27 cellular contexts compared by ENCODE assay signal in genomic region chr1:63537006-63537405, GRCh38.
"Had no signal": no experiment of that assay in that cellular context is flagged by ENCODE, and none has a peak within 500 bp of the region (broad histone marks: within the 10 kb centered on the region; RNA-seq: fewer than 3 reads in every experiment).

No MANE protein-coding gene starts in this region.

- H3K9me3 ChIP-seq: ascending aorta, breast epithelium, colonic mucosa had no signal

- H3K4me1 ChIP-seq: ascending aorta, breast epithelium, colonic mucosa had no signal

- H3K4me3 Mint-ChIP-seq: activated CD4-positive, alpha-beta memory T cell treated with anti-CD3 and anti-CD28 coated beads, Interleukin-2, amount 10 ng/mL, durations not matched to agents 7 days and 5 days; activated CD4-positive, alpha-beta T cell treated with anti-CD3 and anti-CD28 coated beads, Interleukin-2, amount 10 ng/mL, durations not matched to agents 7 days and 5 days; activated naive CD4-positive, alpha-beta T cell treated with anti-CD3 and anti-CD28 coated beads, Interleukin-2, amount 10 ng/mL, durations not matched to agents 7 days and 5 days; activated naive CD8-positive, alpha-beta T cell treated with anti-CD3 and anti-CD28 coated beads, Interleukin-2, amount 10 ng/mL, durations not matched to agents 7 days and 5 days; activated T-cell treated with anti-CD3 and anti-CD28 coated beads, Interleukin-2, amount 50 U/mL, for 24 hours; activated T-cell treated with anti-CD3 and anti-CD28 coated beads, Interleukin-2, amount 50 U/mL, for 72 hours; brain; endodermal cell had no signal

- H3K9me3 Mint-ChIP-seq: activated CD4-positive, alpha-beta memory T cell treated with anti-CD3 and anti-CD28 coated beads, Interleukin-2, amount 10 ng/mL, durations not matched to agents 7 days and 5 days; activated CD4-positive, alpha-beta T cell treated with anti-CD3 and anti-CD28 coated beads, Interleukin-2, amount 10 ng/mL, durations not matched to agents 7 days and 5 days; activated naive CD4-positive, alpha-beta T cell treated with anti-CD3 and anti-CD28 coated beads, Interleukin-2, amount 10 ng/mL, durations not matched to agents 7 days and 5 days; activated naive CD4-positive, alpha-beta T cell treated with anti-CD3 and anti-CD28 coated beads, Interleukin-2, amount 50 U/mL, for 72 hours; activated naive CD8-positive, alpha-beta T cell treated with anti-CD3 and anti-CD28 coated beads, Interleukin-2, amount 10 ng/mL, durations not matched to agents 7 days and 5 days; activated T-cell treated with anti-CD3 and anti-CD28 coated beads, Interleukin-2, amount 50 U/mL, for 24 hours; activated T-cell treated with anti-CD3 and anti-CD28 coated beads, Interleukin-2, amount 50 U/mL, for 72 hours; brain; endodermal cell had no signal

- H3K36me3 Mint-ChIP-seq: activated naive CD4-positive, alpha-beta T cell treated with anti-CD3 and anti-CD28 coated beads, Interleukin-2, amount 50 U/mL, for 72 hours had no signal

- H3K27me3 Mint-ChIP-seq: activated CD4-positive, alpha-beta memory T cell treated with anti-CD3 and anti-CD28 coated beads, Interleukin-2, amount 10 ng/mL, durations not matched to agents 7 days and 5 days; activated CD4-positive, alpha-beta T cell treated with anti-CD3 and anti-CD28 coated beads, Interleukin-2, amount 10 ng/mL, durations not matched to agents 7 days and 5 days; activated naive CD4-positive, alpha-beta T cell treated with anti-CD3 and anti-CD28 coated beads, Interleukin-2, amount 10 ng/mL, durations not matched to agents 7 days and 5 days; activated naive CD8-positive, alpha-beta T cell treated with anti-CD3 and anti-CD28 coated beads, Interleukin-2, amount 10 ng/mL, durations not matched to agents 7 days and 5 days; activated T-cell treated with anti-CD3 and anti-CD28 coated beads, Interleukin-2, amount 50 U/mL, for 24 hours; brain had no signal

- ATAC-seq: activated naive CD4-positive, alpha-beta T cell treated with anti-CD3 and anti-CD28 coated beads, Interleukin-2, amount 50 U/mL, for 72 hours; activated T-cell treated with anti-CD3 and anti-CD28 coated beads, Interleukin-2, amount 50 U/mL, for 72 hours; esophagus mucosa had no signal

- H3K36me3 ChIP-seq: breast epithelium, colonic mucosa had no signal

- H3K4me3 ChIP-seq: ascending aorta, breast epithelium, cardiac muscle cell, colonic mucosa had no signal

- H3K4me1 Mint-ChIP-seq: activated CD4-positive, alpha-beta memory T cell treated with anti-CD3 and anti-CD28 coated beads, Interleukin-2, amount 10 ng/mL, durations not matched to agents 7 days and 5 days; activated CD4-positive, alpha-beta T cell treated with anti-CD3 and anti-CD28 coated beads, Interleukin-2, amount 10 ng/mL, durations not matched to agents 7 days and 5 days; activated naive CD4-positive, alpha-beta T cell treated with anti-CD3 and anti-CD28 coated beads, Interleukin-2, amount 10 ng/mL, durations not matched to agents 7 days and 5 days; activated naive CD8-positive, alpha-beta T cell treated with anti-CD3 and anti-CD28 coated beads, Interleukin-2, amount 10 ng/mL, durations not matched to agents 7 days and 5 days; brain; endodermal cell had no signal

- H3K27me3 ChIP-seq: ascending aorta, breast epithelium, cardiac muscle cell, colonic mucosa had no signal

- H3K27ac ChIP-seq: ascending aorta, breast epithelium, cardiac muscle cell, colonic mucosa had no signal

- H3K27ac Mint-ChIP-seq: activated CD4-positive, alpha-beta memory T cell treated with anti-CD3 and anti-CD28 coated beads, Interleukin-2, amount 10 ng/mL, durations not matched to agents 7 days and 5 days; activated CD4-positive, alpha-beta T cell treated with anti-CD3 and anti-CD28 coated beads, Interleukin-2, amount 10 ng/mL, durations not matched to agents 7 days and 5 days; activated naive CD4-positive, alpha-beta T cell treated with anti-CD3 and anti-CD28 coated beads, Interleukin-2, amount 10 ng/mL, durations not matched to agents 7 days and 5 days; activated naive CD4-positive, alpha-beta T cell treated with anti-CD3 and anti-CD28 coated beads, Interleukin-2, amount 50 U/mL, for 72 hours; activated naive CD8-positive, alpha-beta T cell treated with anti-CD3 and anti-CD28 coated beads, Interleukin-2, amount 10 ng/mL, durations not matched to agents 7 days and 5 days; activated T-cell treated with anti-CD3 and anti-CD28 coated beads, Interleukin-2, amount 50 U/mL, for 24 hours; activated T-cell treated with anti-CD3 and anti-CD28 coated beads, Interleukin-2, amount 50 U/mL, for 72 hours; brain; endodermal cell had no signal

- DNase-seq: activated CD4-positive, alpha-beta memory T cell treated with anti-CD3 and anti-CD28 coated beads, Interleukin-2, amount 10 ng/mL, durations not matched to agents 7 days and 5 days; activated CD4-positive, alpha-beta T cell treated with anti-CD3 and anti-CD28 coated beads for 1 hour; activated CD4-positive, alpha-beta T cell treated with anti-CD3 and anti-CD28 coated beads for 4 hours; activated CD4-positive, alpha-beta T cell treated with anti-CD3 and anti-CD28 coated beads, Interleukin-2, amount 10 ng/mL, durations not matched to agents 7 days and 5 days; activated CD4-positive, alpha-beta T cell treated with anti-CD3 and anti-CD28 coated beads, Interleukin-2, amount 50 U/mL, for 4 hours; activated CD8-positive, alpha-beta memory T cell treated with anti-CD3 and anti-CD28 coated beads, Interleukin-2, amount 50 U/mL, for 48 hours; activated gamma-delta T cell; activated naive CD4-positive, alpha-beta T cell; activated naive CD4-positive, alpha-beta T cell treated with anti-CD3 and anti-CD28 coated beads, Interleukin-2, amount 10 ng/mL, durations not matched to agents 7 days and 5 days; activated naive CD8-positive, alpha-beta T cell treated with anti-CD3 and anti-CD28 coated beads, Interleukin-2, amount 10 ng/mL, durations not matched to agents 7 days and 5 days; activated T-cell treated with anti-CD3 and anti-CD28 coated beads for 4 hours; activated T-cell treated with anti-CD3 and anti-CD28 coated beads, Interleukin-2, amount 50 U/mL, for 24 hours; activated T-cell treated with anti-CD3 and anti-CD28 coated beads, Interleukin-2, amount 50 U/mL, for 72 hours; central memory CD4-positive, alpha-beta T cell; cerebellar nuclear complex; colonic mucosa; effector memory CD4-positive, alpha-beta T cell; endodermal cell; foreskin fibroblast; head of caudate nucleus; T-helper 2 cell had no signal
